35 cellular contexts compared by ENCODE assay signal in genomic region chr13:25224151-25224550, GRCh38. TPM values are rescaled to one million over a fixed set of nuclear protein-coding genes. Genes with fewer than 3 reads are reported as not detected.
"Had no signal": no experiment of that assay in that cellular context is flagged by ENCODE, and none has a peak within 500 bp of the region (broad histone marks: within the 10 kb centered on the region; RNA-seq: fewer than 3 reads in every experiment).

No MANE protein-coding gene starts in this region.

- H3K4me3 Mint-ChIP-seq: activated B cell treated with CpG ODN at 0.5 μM for 24 hours; activated CD4-positive, alpha-beta T cell treated with anti-CD3 and anti-CD28 coated beads, Interleukin-2, amount 10 ng/mL, durations not matched to agents 7 days and 5 days; activated CD8-positive, alpha-beta T cell treated with anti-CD3 and anti-CD28 coated beads for 36 hours; activated naive CD4-positive, alpha-beta T cell treated with anti-CD3 and anti-CD28 coated beads, Interleukin-2, amount 10 ng/mL, durations not matched to agents 7 days and 5 days; activated naive CD4-positive, alpha-beta T cell treated with anti-CD3 and anti-CD28 coated beads, Interleukin-2, amount 50 U/mL, for 24 hours; activated naive CD8-positive, alpha-beta T cell; activated naive CD8-positive, alpha-beta T cell treated with anti-CD3 and anti-CD28 coated beads, Interleukin-2, amount 10 ng/mL, durations not matched to agents 7 days and 5 days; activated naive CD8-positive, alpha-beta T cell treated with anti-CD3 and anti-CD28 coated beads, Interleukin-2, amount 50 U/mL, for 24 hours; activated T-cell treated with anti-CD3 and anti-CD28 coated beads, Interleukin-2, amount 50 U/mL, for 4 hours; activated T-cell treated with anti-CD3 and anti-CD28 coated beads, Interleukin-2, amount 50 U/mL, for 72 hours; activated T-helper 1 cell treated with anti-CD3 and anti-CD28 coated beads, Interleukin-12 subunit alpha, Interleukin-12 subunit beta, Interleukin-2, Interleukin-4 antibody, amounts not matched to agents 30 ng/mL and 10 ng/mL and 1 ng/mL, durations not matched to agents 14 hours and 24 hours and 36 hours; activated T-helper 17 cell treated with anti-CD3 and anti-CD28 coated beads, Interleukin-2, amount 50 U/mL, for 72 hours; brain; T-helper 1 cell treated with Interleukin-12 subunit alpha and Interleukin-12 subunit beta and Interleukin-4 antibody, amounts not matched to agents 30 μg/mL and 1 μg/mL, for 36 hours; T-helper 2 cell treated with Interferon-gamma antibody and Interleukin-4, amounts not matched to agents 5 μg/mL and 100 μg/mL, for 36 hours had no signal

- DNase-seq: activated B cell treated with CpG ODN at 0.5 μM for 24 hours; activated CD4-positive, alpha-beta T cell treated with anti-CD3 and anti-CD28 coated beads for 4 hours; activated CD4-positive, alpha-beta T cell treated with anti-CD3 and anti-CD28 coated beads, Interleukin-2, amount 10 ng/mL, durations not matched to agents 7 days and 5 days; activated CD4-positive, alpha-beta T cell treated with anti-CD3 and anti-CD28 coated beads, Interleukin-2, amount 50 U/mL, for 48 hours; activated CD4-positive, CD25-positive, alpha-beta regulatory T cell treated with anti-CD3 and anti-CD28 coated beads, Interleukin-2, amount 50 U/mL, for 72 hours; activated CD8-positive, alpha-beta memory T cell treated with anti-CD3 and anti-CD28 coated beads, Interleukin-2, amount 50 U/mL, for 4 hours; activated CD8-positive, alpha-beta T cell treated with anti-CD3 and anti-CD28 coated beads for 36 hours; activated effector memory CD4-positive, alpha-beta T cell treated with anti-CD3 and anti-CD28 coated beads, Interleukin-2, amount 50 U/mL, for 16 hours; activated naive CD4-positive, alpha-beta T cell treated with anti-CD3 and anti-CD28 coated beads, Interleukin-2, amount 10 ng/mL, durations not matched to agents 7 days and 5 days; activated naive CD4-positive, alpha-beta T cell treated with Interleukin-2 at 50 U/mL for 16 hours; activated naive CD8-positive, alpha-beta T cell treated with anti-CD3 and anti-CD28 coated beads, Interleukin-2, amount 10 ng/mL, durations not matched to agents 7 days and 5 days; activated naive CD8-positive, alpha-beta T cell treated with anti-CD3 and anti-CD28 coated beads, Interleukin-2, amount 50 U/mL, for 24 hours; activated T-cell treated with anti-CD3 and anti-CD28 coated beads for 4 hours; activated T-cell treated with anti-CD3 and anti-CD28 coated beads, Interleukin-2, amount 50 U/mL, for 1 hour; activated T-cell treated with anti-CD3 and anti-CD28 coated beads, Interleukin-2, amount 50 U/mL, for 4 hours; activated T-cell treated with anti-CD3 and anti-CD28 coated beads, Interleukin-2, amount 50 U/mL, for 72 hours; amygdala; anterior cingulate cortex; caudate nucleus; SW 1271; T-helper 1 cell; T-helper 2 cell; T-helper 9 cell had no signal

- H3K4me3 ChIP-seq: ascending aorta, cardiac muscle cell had no signal

- H3K27ac ChIP-seq: ascending aorta, cardiac muscle cell, VCaP had no signal

- H3K4me1 Mint-ChIP-seq: activated B cell treated with CpG ODN at 0.5 μM for 24 hours; activated CD4-positive, alpha-beta T cell treated with anti-CD3 and anti-CD28 coated beads, Interleukin-2, amount 10 ng/mL, durations not matched to agents 7 days and 5 days; activated naive CD4-positive, alpha-beta T cell treated with anti-CD3 and anti-CD28 coated beads, Interleukin-2, amount 50 U/mL, for 24 hours; activated naive CD8-positive, alpha-beta T cell treated with anti-CD3 and anti-CD28 coated beads, Interleukin-2, amount 50 U/mL, for 24 hours; activated T-helper 17 cell treated with anti-CD3 and anti-CD28 coated beads, Interleukin-2, amount 50 U/mL, for 72 hours; brain had no signal

- H3K36me3 Mint-ChIP-seq: activated naive CD4-positive, alpha-beta T cell treated with anti-CD3 and anti-CD28 coated beads, Interleukin-2, amount 10 ng/mL, durations not matched to agents 7 days and 5 days; activated naive CD8-positive, alpha-beta T cell; activated naive CD8-positive, alpha-beta T cell treated with anti-CD3 and anti-CD28 coated beads, Interleukin-2, amount 10 ng/mL, durations not matched to agents 7 days and 5 days; brain had no signal

- H3K27me3 ChIP-seq: ascending aorta, cardiac muscle cell had no signal

- H3K36me3 ChIP-seq: ascending aorta, cardiac muscle cell had no signal

- H3K4me1 ChIP-seq: ascending aorta had no signal

- H3K27ac Mint-ChIP-seq: activated B cell treated with CpG ODN at 0.5 μM for 24 hours; activated CD4-positive, alpha-beta T cell treated with anti-CD3 and anti-CD28 coated beads, Interleukin-2, amount 10 ng/mL, durations not matched to agents 7 days and 5 days; activated CD8-positive, alpha-beta T cell treated with anti-CD3 and anti-CD28 coated beads for 36 hours; activated naive CD4-positive, alpha-beta T cell treated with anti-CD3 and anti-CD28 coated beads, Interleukin-2, amount 10 ng/mL, durations not matched to agents 7 days and 5 days; activated naive CD4-positive, alpha-beta T cell treated with anti-CD3 and anti-CD28 coated beads, Interleukin-2, amount 50 U/mL, for 24 hours; activated naive CD8-positive, alpha-beta T cell; activated naive CD8-positive, alpha-beta T cell treated with anti-CD3 and anti-CD28 coated beads, Interleukin-2, amount 10 ng/mL, durations not matched to agents 7 days and 5 days; activated naive CD8-positive, alpha-beta T cell treated with anti-CD3 and anti-CD28 coated beads, Interleukin-2, amount 50 U/mL, for 24 hours; activated T-cell treated with anti-CD3 and anti-CD28 coated beads, Interleukin-2, amount 50 U/mL, for 72 hours; activated T-helper 1 cell treated with anti-CD3 and anti-CD28 coated beads, Interleukin-12 subunit alpha, Interleukin-12 subunit beta, Interleukin-2, Interleukin-4 antibody, amounts not matched to agents 30 ng/mL and 10 ng/mL and 1 ng/mL, durations not matched to agents 14 hours and 24 hours and 36 hours; activated T-helper 17 cell treated with anti-CD3 and anti-CD28 coated beads, Interleukin-2, amount 50 U/mL, for 72 hours; brain; T-helper 1 cell treated with Interleukin-12 subunit alpha and Interleukin-12 subunit beta and Interleukin-4 antibody, amounts not matched to agents 30 μg/mL and 1 μg/mL, for 36 hours; T-helper 2 cell treated with Interferon-gamma antibody and Interleukin-4, amounts not matched to agents 5 μg/mL and 100 μg/mL, for 36 hours had no signal

- H3K9me3 Mint-ChIP-seq: activated B cell treated with CpG ODN at 0.5 μM for 24 hours; activated CD4-positive, alpha-beta T cell treated with anti-CD3 and anti-CD28 coated beads, Interleukin-2, amount 10 ng/mL, durations not matched to agents 7 days and 5 days; activated CD8-positive, alpha-beta T cell treated with anti-CD3 and anti-CD28 coated beads for 36 hours; activated naive CD4-positive, alpha-beta T cell treated with anti-CD3 and anti-CD28 coated beads, Interleukin-2, amount 10 ng/mL, durations not matched to agents 7 days and 5 days; activated naive CD4-positive, alpha-beta T cell treated with anti-CD3 and anti-CD28 coated beads, Interleukin-2, amount 50 U/mL, for 24 hours; activated naive CD8-positive, alpha-beta T cell treated with anti-CD3 and anti-CD28 coated beads, Interleukin-2, amount 10 ng/mL, durations not matched to agents 7 days and 5 days; activated naive CD8-positive, alpha-beta T cell treated with anti-CD3 and anti-CD28 coated beads, Interleukin-2, amount 50 U/mL, for 24 hours; activated T-cell treated with anti-CD3 and anti-CD28 coated beads, Interleukin-2, amount 50 U/mL, for 4 hours; activated T-cell treated with anti-CD3 and anti-CD28 coated beads, Interleukin-2, amount 50 U/mL, for 72 hours; activated T-helper 1 cell treated with anti-CD3 and anti-CD28 coated beads, Interleukin-12 subunit alpha, Interleukin-12 subunit beta, Interleukin-2, Interleukin-4 antibody, amounts not matched to agents 30 ng/mL and 10 ng/mL and 1 ng/mL, durations not matched to agents 14 hours and 24 hours and 36 hours; activated T-helper 17 cell treated with anti-CD3 and anti-CD28 coated beads, Interleukin-2, amount 50 U/mL, for 72 hours; brain; T-helper 1 cell treated with Interleukin-12 subunit alpha and Interleukin-12 subunit beta and Interleukin-4 antibody, amounts not matched to agents 30 μg/mL and 1 μg/mL, for 36 hours; T-helper 2 cell treated with Interferon-gamma antibody and Interleukin-4, amounts not matched to agents 5 μg/mL and 100 μg/mL, for 36 hours had no signal

- H3K9me3 ChIP-seq: ascending aorta had no signal

RNA-seq across cellular contexts. Expression of gene AMER2, which starts 52.1 kb away (rescaled TPM):
- total RNA-seq: activated B cell treated with CpG ODN at 0.5 μM for 24 hours; activated CD4-positive, alpha-beta T cell treated with anti-CD3 and anti-CD28 coated beads, Interleukin-2, amount 10 ng/mL, durations not matched to agents 7 days and 5 days; activated CD8-positive, alpha-beta memory T cell treated with anti-CD3 and anti-CD28 coated beads for 36 hours; activated CD8-positive, alpha-beta T cell treated with anti-CD3 and anti-CD28 coated beads for 36 hours; activated naive CD8-positive, alpha-beta T cell treated with anti-CD3 and anti-CD28 coated beads, Interleukin-2, amount 10 ng/mL, durations not matched to agents 7 days and 5 days; activated T-cell treated with anti-CD3 and anti-CD28 coated beads, Interleukin-2, amount 50 U/mL, for 4 hours; activated T-helper 1 cell treated with anti-CD3 and anti-CD28 coated beads, Interleukin-12 subunit alpha, Interleukin-12 subunit beta, Interleukin-2, Interleukin-4 antibody, amounts not matched to agents 30 ng/mL and 10 ng/mL and 1 ng/mL, durations not matched to agents 14 hours and 24 hours and 36 hours; activated T-helper 17 cell treated with anti-CD3 and anti-CD28 coated beads, Interleukin-2, amount 50 U/mL, for 72 hours; ascending aorta; bronchial epithelial cell had no signal
